In the genomic region with DNA sequence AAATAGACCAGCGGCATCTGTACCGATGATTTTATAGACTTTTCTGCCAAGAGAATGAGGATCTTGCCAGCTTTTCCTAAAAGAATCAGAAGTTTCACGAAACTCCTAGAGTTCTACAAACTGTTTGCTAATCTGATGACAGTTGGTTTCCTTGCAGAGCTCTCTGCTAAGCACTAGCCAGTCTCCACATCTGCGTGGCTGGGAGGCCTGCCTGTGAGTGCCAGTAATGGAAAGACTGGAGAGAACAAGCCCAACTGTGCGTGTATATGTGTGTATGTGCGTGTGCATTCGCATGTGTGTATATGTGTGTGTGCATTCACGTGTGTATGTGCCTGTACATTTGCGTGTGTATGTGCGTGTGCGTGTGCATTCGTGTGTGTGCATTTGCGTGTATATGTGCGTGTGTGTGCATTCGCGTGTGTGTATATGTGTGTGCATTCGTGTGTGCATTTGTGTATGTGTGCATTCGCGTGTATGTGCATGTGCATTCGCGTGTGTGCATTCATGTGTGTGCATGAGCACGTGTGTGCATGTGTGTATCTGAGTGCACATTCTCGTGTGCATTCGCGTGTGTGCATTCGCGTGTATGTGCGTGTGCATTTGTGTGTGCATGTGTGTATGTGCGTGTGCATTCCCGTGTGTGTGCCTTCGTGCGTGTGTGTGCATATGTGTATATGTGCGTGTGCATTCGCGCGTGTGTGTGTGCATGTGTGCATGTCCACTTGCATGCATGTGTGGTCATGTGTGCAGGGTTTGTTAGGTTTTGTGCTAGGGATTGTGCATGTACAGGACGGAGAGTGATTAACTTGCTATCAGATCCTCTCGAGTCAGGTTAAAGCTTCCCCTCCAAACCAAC, we compare ENCODE assay signal across 1 cellular context.
TF ChIP-seq lines count a peak whose summit lies in the region.

No MANE protein-coding gene starts in this region.

TF ChIP-seq in IMR-90, 13 proteins besides CTCF, POLR2A, EP300 and RAD21:
- TF ChIP-seq ELK1 (IDR thresholded peaks at IDR 0.05; ENCODE audit: borderline replicate concordance, low read depth, low read length) (no peak), BHLHE40 (IDR thresholded peaks at IDR 0.05; ENCODE audit: low read depth, low read length) (no peak), RCOR1 (IDR thresholded peaks at IDR 0.05; ENCODE audit: insufficient replicate concordance, low read length) (no peak)
